ENCODE assay signal across 13 cellular contexts in genomic region chr20:2655331-2656116, GRCh38. TPM values are rescaled to one million over a fixed set of nuclear protein-coding genes. Genes with fewer than 3 reads are reported as not detected.
DNase-seq lines count a peak whose midpoint lies in the region; ATAC-seq, FAIRE-seq and TF ChIP-seq lines count a peak whose summit lies in the region.
"Had no signal": no experiment of that assay in that cellular context is flagged by ENCODE, and none has a peak within 500 bp of the region (broad histone marks: within the 10 kb centered on the region; RNA-seq: fewer than 3 reads in every experiment).

No MANE protein-coding gene starts in this region.

- no peak overlapping the region for H3K9ac ChIP-seq in HepG2 (ENCODE audit: insufficient read depth, low read depth, low read length)
- no peak overlapping the region for H3K9ac ChIP-seq in KMS-11
- H3K9ac ChIP-seq: neural progenitor cell had no signal

- H3K27me3 ChIP-seq in HepG2 (ENCODE audit: control insufficient read depth in 1 of 2, insufficient read depth in 2 of 2, low read length in 2 of 2) (no peaks in the 10 kb centered on the region; a peak in 1 of 5 replicates), right lobe of liver (no peaks in the 10 kb centered on the region), KMS-11 (ENCODE audit: insufficient read depth, low read depth) (no peaks in the 10 kb centered on the region), thymus (ENCODE audit: control insufficient read depth, insufficient read depth) (no peaks in the 10 kb centered on the region), suprapubic skin (no peaks in the 10 kb centered on the region)
- H3K27me3 ChIP-seq: heart right ventricle, neural progenitor cell, SJSA1 had no signal

- H3K4me3 Mint-ChIP-seq in activated naive CD8-positive, alpha-beta T cell treated with anti-CD3 and anti-CD28 coated beads, Interleukin-2, amount 50 U/mL, for 24 hours = peak overlapping the region; percentile 90

- H3K79me2 ChIP-seq in HepG2 (ENCODE audit: insufficient read depth, low read length) (peaks cover 46% of the 10 kb centered on the region), KMS-11 (ENCODE audit: insufficient read depth, low read depth) (peaks cover 56% of the 10 kb centered on the region)

- TF ChIP-seq RAD21 in HepG2 (CRISPR knock-in tag; IDR thresholded peaks at IDR 0.05) = no peak

- no peaks in the 10 kb centered on the region for H3K9me3 Mint-ChIP-seq in activated naive CD8-positive, alpha-beta T cell treated with anti-CD3 and anti-CD28 coated beads, Interleukin-2, amount 50 U/mL, for 24 hours
- H3K9me3 Mint-ChIP-seq: neural progenitor cell had no signal

- peaks cover 47% of the 10 kb centered on the region for H3K4me1 Mint-ChIP-seq in activated naive CD8-positive, alpha-beta T cell treated with anti-CD3 and anti-CD28 coated beads, Interleukin-2, amount 50 U/mL, for 24 hours

- in situ Hi-C loops in HepG2 (cut with HindIII; ENCODE audit: extremely low pct_ligation_motif_present, low pct_unique_long_range_greater_than_20kb) = no loop called here

- ATAC-seq in HepG2 (no peak), right lobe of liver (no peak), HG02759 (IDR thresholded peaks at IDR 0.05; ENCODE audit: unreplicated experiment) (no peak)
- no peak for ATAC-seq in activated naive CD8-positive, alpha-beta T cell treated with anti-CD3 and anti-CD28 coated beads, Interleukin-2, amount 50 U/mL, for 24 hours
- ATAC-seq: heart right ventricle, left lobe of liver had no signal

- peak; percentile 39 to 46; a peak in 3 of 4 replicates for TF ChIP-seq POLR2A in HepG2 (IDR thresholded peaks at IDR 0.05; ENCODE audit: insufficient read depth in 1 of 2, low read depth in 2 of 2, low read length in 2 of 2)
- no peak for TF ChIP-seq POLR2A in right lobe of liver (IDR thresholded peaks at IDR 0.05)
- TF ChIP-seq POLR2A in suprapubic skin (IDR thresholded peaks at IDR 0.05) = no peak

- CTCF ChIA-PET in HepG2 (lab: Yijun Ruan, JAX; ENCODE audit: low intra/inter-chr PET ratio, low total read pairs) = no interaction called here

- H3K4me2 ChIP-seq in HepG2 (ENCODE audit: low read depth, low read length) (peak overlapping the region; percentile 100), KMS-11 (peak overlapping the region; percentile 33; the same call in 1 of the 2 replicates)

- TF ChIP-seq EP300 in HepG2 (IDR thresholded peaks at IDR 0.05; ENCODE audit: low read depth in 2 of 2, low read length in 2 of 2) = no peak
- no peak for TF ChIP-seq EP300 in HepG2 (CRISPR knock-in tag; IDR thresholded peaks at IDR 0.05; ENCODE audit: borderline replicate concordance)
- no peak for TF ChIP-seq EP300 in suprapubic skin (IDR thresholded peaks at IDR 0.05)

- no peak overlapping the region for H2AFZ ChIP-seq in HepG2 (ENCODE audit: low read length)
- H2AFZ ChIP-seq in KMS-11 (ENCODE audit: low read depth) = no peak overlapping the region
- H2AFZ ChIP-seq: neural progenitor cell had no signal

- no peak for DNase-seq in HepG2 (ENCODE audit: low spot score)
- DNase-seq in right lobe of liver = no peak
- no peak for DNase-seq in activated naive CD8-positive, alpha-beta T cell treated with anti-CD3 and anti-CD28 coated beads, Interleukin-2, amount 50 U/mL, for 24 hours
- no peak for DNase-seq in globus pallidus (ENCODE audit: low spot score)
- no peak for DNase-seq in suprapubic skin (ENCODE audit: low spot score in 2 of 2)
- DNase-seq: activated gamma-delta T cell, heart right ventricle had no signal

- POLR2A ChIA-PET in HepG2 (lab: Yijun Ruan, JAX) = interaction anchor here (2.8 to 7.0 kb wide), 2 partner anchors 9 to 12 kb away, joined by 7 to 151 read pairs; partner anchors contain the start of gene IDH3B

- 97% methylated on average over 17 of the region's 17 CpGs for WGBS in HepG2 (ENCODE audit: low lambda C conversion rate)
- WGBS in right lobe of liver (ENCODE audit: insufficient coverage, low coverage, low lambda C conversion rate, missing lambda C conversion rate) = 100% methylated on average over 2 of the region's 17 CpGs
- 96% methylated on average over 17 of the region's 17 CpGs for WGBS in thymus
- WGBS in suprapubic skin = 97% methylated on average over 15 of the region's 17 CpGs

- H3K27ac Mint-ChIP-seq in activated naive CD8-positive, alpha-beta T cell treated with anti-CD3 and anti-CD28 coated beads, Interleukin-2, amount 50 U/mL, for 24 hours = peak overlapping the region; percentile 91
- H3K27ac Mint-ChIP-seq: neural progenitor cell had no signal

- H3K4me3 ChIP-seq in HepG2 (replicated peaks in 1 of 3; ENCODE audit: insufficient read depth in 1 of 3, low read depth in 2 of 3, low read length in 3 of 3) (0 out of 6 replicates have a peak overlapping the region, but pooled peaks of 1 of the 3 experiments have one; percentile 97), right lobe of liver (no peak overlapping the region), KMS-11 (IDR thresholded peaks at IDR 0.05; ENCODE audit: insufficient read depth, low read depth, low read length) (no peak overlapping the region), thymus (ENCODE audit: low read length) (no peak overlapping the region), suprapubic skin (no peak overlapping the region)
- H3K4me3 ChIP-seq: heart right ventricle, neural progenitor cell, SJSA1 had no signal

- H3K9me3 ChIP-seq in HepG2 (ENCODE audit: low read length) = no peaks in the 10 kb centered on the region
- H3K9me3 ChIP-seq in right lobe of liver = no peaks in the 10 kb centered on the region
- no peaks in the 10 kb centered on the region for H3K9me3 ChIP-seq in thymus (ENCODE audit: control insufficient read depth)
- no peaks in the 10 kb centered on the region for H3K9me3 ChIP-seq in suprapubic skin
- H3K9me3 ChIP-seq: heart right ventricle, SJSA1 had no signal

- H3K36me3 ChIP-seq in HepG2 (replicated peaks in 1 of 2; ENCODE audit: control insufficient read depth in 1 of 2, insufficient read depth in 2 of 2, low read length in 2 of 2) = peaks cover 46 to 68% of the 10 kb centered on the region in 2 experiments
- H3K36me3 ChIP-seq in right lobe of liver = peaks cover 9 to 65% (median 37%) of the 10 kb centered on the region in 4 donors
- H3K36me3 ChIP-seq in KMS-11 (ENCODE audit: insufficient read depth) = peaks cover 8% of the 10 kb centered on the region; the same call in 1 of the 2 replicates
- H3K36me3 ChIP-seq in thymus (ENCODE audit: control insufficient read depth, insufficient read depth) = peaks cover 66% of the 10 kb centered on the region
- H3K36me3 ChIP-seq in suprapubic skin = peaks cover 64% of the 10 kb centered on the region
- H3K36me3 ChIP-seq: neural progenitor cell had no signal

- H3K27ac ChIP-seq in HepG2 (ENCODE audit: extremely low read length, insufficient read depth, low read length) (no peak overlapping the region), right lobe of liver (no peak overlapping the region), KMS-11 (no peak overlapping the region; the same call in 1 of the 2 replicates), thymus (ENCODE audit: low read depth) (peak overlapping the region; percentile 8), suprapubic skin (no peak overlapping the region)
- H3K27ac ChIP-seq: heart right ventricle, neural progenitor cell, SJSA1 had no signal

- H3K4me1 ChIP-seq in HepG2 (ENCODE audit: insufficient read depth, low read length) (peaks cover 38% of the 10 kb centered on the region), right lobe of liver (peaks cover 0 to 17% (median 5%) of the 10 kb centered on the region in 4 donors), KMS-11 (ENCODE audit: low read depth, poor library complexity, severe bottlenecking) (peaks cover 5% of the 10 kb centered on the region), thymus (ENCODE audit: control insufficient read depth, insufficient read depth, low read length) (peaks cover 15% of the 10 kb centered on the region), suprapubic skin (peaks cover 29% of the 10 kb centered on the region)

- FAIRE-seq in HepG2 (lab: Jason Lieb, UNC) = no peak

- BruUV-seq in HepG2 (replicated peaks; lab: Mats Ljungman, UMichigan) = no TSS peak

- intact Hi-C loops in HepG2 (cut with micrococcal nuclease; ENCODE audit: unreplicated experiment) = no loop called here
- intact Hi-C loops in right lobe of liver (cut with DNase I) = no loop called here

- no peaks in the 10 kb centered on the region for H3K27me3 Mint-ChIP-seq in activated naive CD8-positive, alpha-beta T cell treated with anti-CD3 and anti-CD28 coated beads, Interleukin-2, amount 50 U/mL, for 24 hours

- peaks cover 63% of the 10 kb centered on the region for H3K36me3 Mint-ChIP-seq in activated naive CD8-positive, alpha-beta T cell treated with anti-CD3 and anti-CD28 coated beads, Interleukin-2, amount 50 U/mL, for 24 hours (ENCODE audit: low read depth)

- no peak for TF ChIP-seq CTCF in HepG2 (CRISPR knock-in tag; IDR thresholded peaks at IDR 0.05)
- no peak for TF ChIP-seq CTCF in right lobe of liver (IDR thresholded peaks at IDR 0.05)
- no peak for TF ChIP-seq CTCF in KMS-11 (conservative IDR thresholded peaks at IDR 0.05; ENCODE audit: low read depth, low read length)
- no peak for TF ChIP-seq CTCF in suprapubic skin (IDR thresholded peaks at IDR 0.05)

- H4K20me1 ChIP-seq in HepG2 (ENCODE audit: insufficient read depth, low read length) (peaks cover 58% of the 10 kb centered on the region), KMS-11 (ENCODE audit: insufficient read depth) (peaks cover 17% of the 10 kb centered on the region; the same call in 1 of the 2 replicates)

RNA-seq across cellular contexts. Expression of gene NOP56, which starts 3.1 kb away (rescaled TPM):
- total RNA-seq in HepG2 (2016; rRNA removed; fragmentation: Illumina TruSeq; extraction: Trizol) (646 and 1,116 TPM in 2 replicates), right lobe of liver (10 to 100 TPM; 32.7 to 60.9 (median 42.7) TPM), suprapubic skin (100 to 1,000 TPM in 3 of 4 donors, 10 to 100 TPM in 1; 81.2 to 140 (median 109) TPM)
- total RNA-seq in HepG2 (2016; cell fraction: cytosol; rRNA removed; fragmentation: Illumina TruSeq; extraction: Trizol; ENCODE audit: low read depth) = 3,280 and 3,642 TPM in 2 replicates
- total RNA-seq in HepG2 (2016; cell fraction: insoluble cytoplasmic fraction; rRNA removed; fragmentation: Illumina TruSeq; extraction: Trizol) = 600 and 1,127 TPM in 2 replicates
- total RNA-seq in HepG2 (2016; cell fraction: membrane; rRNA removed; fragmentation: Illumina TruSeq; extraction: Trizol) = 2,832 and 3,011 TPM in 2 replicates
- 1,362 and 1,462 TPM in 2 replicates for total RNA-seq in HepG2 (2016; cell fraction: nucleus; rRNA removed; fragmentation: Illumina TruSeq; extraction: Trizol)
- polyA plus RNA-seq in HepG2 (2011; rRNA removed) (369 and 374 TPM in 2 replicates), thymus (152 TPM)
- 207 and 225 TPM in 2 replicates for polyA plus RNA-seq in HepG2 (2011; cell fraction: cytosol; rRNA removed)
- 1,398 and 1,412 TPM in 2 replicates for polyA plus RNA-seq in HepG2 (2011; cell fraction: nucleus; rRNA removed)
- 352 and 481 TPM in 2 replicates for polyA plus RNA-seq in HepG2 (2012)
- 3,484 and 3,697 TPM in 2 replicates for polyA plus RNA-seq in HepG2 (2016; cell fraction: cytosol; fragmentation: Illumina TruSeq; extraction: Trizol; ENCODE audit: low read depth)
- 637 and 642 TPM in 2 replicates for polyA plus RNA-seq in HepG2 (2016; cell fraction: insoluble cytoplasmic fraction; fragmentation: Illumina TruSeq; extraction: Trizol; ENCODE audit: low read depth)
- polyA plus RNA-seq in HepG2 (2016; cell fraction: membrane; fragmentation: Illumina TruSeq; extraction: Trizol; ENCODE audit: low read depth) = 2,607 and 2,624 TPM in 2 replicates
- polyA plus RNA-seq in HepG2 (2016; cell fraction: nucleus; fragmentation: Illumina TruSeq; extraction: Trizol; ENCODE audit: insufficient read depth, low read depth) = 3,019 and 3,117 TPM in 2 replicates
- 388 and 403 TPM in 2 replicates for polyA minus RNA-seq in HepG2 (2011; rRNA and poly(A)+ RNA removed; ENCODE audit: low replicate concordance)
- polyA minus RNA-seq in HepG2 (2011; cell fraction: cytosol; rRNA and poly(A)+ RNA removed) = 134 TPM in 2 replicates
- 938 and 1,127 TPM in 2 replicates for polyA minus RNA-seq in HepG2 (2011; cell fraction: nucleus; rRNA and poly(A)+ RNA removed)

RNA-seq across cellular contexts. Expression of gene IDH3B, which starts 8.5 kb away (rescaled TPM):
- 215 and 246 TPM in 2 replicates for total RNA-seq in HepG2 (2016; rRNA removed; fragmentation: Illumina TruSeq; extraction: Trizol)
- total RNA-seq in HepG2 (2016; cell fraction: cytosol; rRNA removed; fragmentation: Illumina TruSeq; extraction: Trizol; ENCODE audit: low read depth) = 33.7 and 38.0 TPM in 2 replicates
- total RNA-seq in HepG2 (2016; cell fraction: insoluble cytoplasmic fraction; rRNA removed; fragmentation: Illumina TruSeq; extraction: Trizol) = 222 and 260 TPM in 2 replicates
- 44.8 and 48.2 TPM in 2 replicates for total RNA-seq in HepG2 (2016; cell fraction: membrane; rRNA removed; fragmentation: Illumina TruSeq; extraction: Trizol)
- 137 and 140 TPM in 2 replicates for total RNA-seq in HepG2 (2016; cell fraction: nucleus; rRNA removed; fragmentation: Illumina TruSeq; extraction: Trizol)
- 245 and 254 TPM in 2 replicates for polyA plus RNA-seq in HepG2 (2011; rRNA removed)
- polyA plus RNA-seq in HepG2 (2011; cell fraction: cytosol; rRNA removed) = 222 and 246 TPM in 2 replicates
- polyA plus RNA-seq in HepG2 (2011; cell fraction: nucleus; rRNA removed) = 901 and 966 TPM in 2 replicates
- polyA plus RNA-seq in HepG2 (2012) = 156 and 158 TPM in 2 replicates
- polyA plus RNA-seq in HepG2 (2016; cell fraction: cytosol; fragmentation: Illumina TruSeq; extraction: Trizol; ENCODE audit: low read depth) = 22.8 and 27.4 TPM in 2 replicates
- 207 and 216 TPM in 2 replicates for polyA plus RNA-seq in HepG2 (2016; cell fraction: insoluble cytoplasmic fraction; fragmentation: Illumina TruSeq; extraction: Trizol; ENCODE audit: low read depth)
- polyA plus RNA-seq in HepG2 (2016; cell fraction: membrane; fragmentation: Illumina TruSeq; extraction: Trizol; ENCODE audit: low read depth) = 27.1 and 32.5 TPM in 2 replicates
- polyA plus RNA-seq in HepG2 (2016; cell fraction: nucleus; fragmentation: Illumina TruSeq; extraction: Trizol; ENCODE audit: insufficient read depth, low read depth) = 236 and 251 TPM in 2 replicates
- 107 and 189 TPM in 2 replicates for polyA minus RNA-seq in HepG2 (2011; rRNA and poly(A)+ RNA removed; ENCODE audit: low replicate concordance)
- 74.0 and 74.8 TPM in 2 replicates for polyA minus RNA-seq in HepG2 (2011; cell fraction: cytosol; rRNA and poly(A)+ RNA removed)
- 230 and 248 TPM in 2 replicates for polyA minus RNA-seq in HepG2 (2011; cell fraction: nucleus; rRNA and poly(A)+ RNA removed)
- total RNA-seq in right lobe of liver = 10 to 100 TPM; 37.6 to 78.1 (median 43.6) TPM
- 68.9 TPM for polyA plus RNA-seq in thymus
- total RNA-seq in suprapubic skin = 100 to 1,000 TPM; 119 to 135 (median 121) TPM

RNA-seq across cellular contexts. Expression of gene EBF4, which starts 37.1 kb away (rescaled TPM):
- total RNA-seq in HepG2 (2016; rRNA removed; fragmentation: Illumina TruSeq; extraction: Trizol) = 0.84 TPM in 1 of 2 replicates, not detected in the other
- not detected in 2 replicates for total RNA-seq in HepG2 (2016; cell fraction: cytosol; rRNA removed; fragmentation: Illumina TruSeq; extraction: Trizol; ENCODE audit: low read depth)
- 0.13 and 0.15 TPM in 2 replicates for total RNA-seq in HepG2 (2016; cell fraction: insoluble cytoplasmic fraction; rRNA removed; fragmentation: Illumina TruSeq; extraction: Trizol)
- total RNA-seq in HepG2 (2016; cell fraction: membrane; rRNA removed; fragmentation: Illumina TruSeq; extraction: Trizol) = 0.34 TPM in 2 replicates
- total RNA-seq in HepG2 (2016; cell fraction: nucleus; rRNA removed; fragmentation: Illumina TruSeq; extraction: Trizol) = 0.34 and 0.56 TPM in 2 replicates
- 2.2 and 5.2 TPM in 2 replicates for polyA plus RNA-seq in HepG2 (2011; rRNA removed)
- polyA plus RNA-seq in HepG2 (2011; cell fraction: cytosol; rRNA removed) = 1.7 and 2.0 TPM in 2 replicates
- 19.5 and 21.3 TPM in 2 replicates for polyA plus RNA-seq in HepG2 (2011; cell fraction: nucleus; rRNA removed)
- 3.4 and 9.8 TPM in 2 replicates for polyA plus RNA-seq in HepG2 (2012)
- polyA plus RNA-seq in HepG2 (2016; cell fraction: cytosol; fragmentation: Illumina TruSeq; extraction: Trizol; ENCODE audit: low read depth) = 0.10 and 0.52 TPM in 2 replicates
- 0.11 and 0.45 TPM in 2 replicates for polyA plus RNA-seq in HepG2 (2016; cell fraction: insoluble cytoplasmic fraction; fragmentation: Illumina TruSeq; extraction: Trizol; ENCODE audit: low read depth)
- 0.17 and 0.41 TPM in 2 replicates for polyA plus RNA-seq in HepG2 (2016; cell fraction: membrane; fragmentation: Illumina TruSeq; extraction: Trizol; ENCODE audit: low read depth)
- 1.1 and 2.1 TPM in 2 replicates for polyA plus RNA-seq in HepG2 (2016; cell fraction: nucleus; fragmentation: Illumina TruSeq; extraction: Trizol; ENCODE audit: insufficient read depth, low read depth)
- 3.8 TPM in 1 of 2 replicates, not detected in the other for polyA minus RNA-seq in HepG2 (2011; rRNA and poly(A)+ RNA removed; ENCODE audit: low replicate concordance)
- 1.3 and 2.1 TPM in 2 replicates for polyA minus RNA-seq in HepG2 (2011; cell fraction: cytosol; rRNA and poly(A)+ RNA removed)
- polyA minus RNA-seq in HepG2 (2011; cell fraction: nucleus; rRNA and poly(A)+ RNA removed) = 4.8 and 7.2 TPM in 2 replicates
- 10 to 100 TPM in 1 of 6 experiments, 1 to 10 TPM in 5; 2.8 to 16.6 (median 6.2) TPM for total RNA-seq in right lobe of liver
- polyA plus RNA-seq in thymus = 9.9 TPM
- total RNA-seq in suprapubic skin = 10 to 100 TPM in 1 of 4 donors, 1 to 10 TPM in 3; 5.9 to 12.6 (median 6.3) TPM

Comparison
In these comparisons a context has a peak if more than half of its experiments do, and no peak if none do; other contexts are left out.
1. POLR2A ChIP-seq: peak in HepG2 (2 of 2); none in right lobe of liver (single experiment) and suprapubic skin (0 of 2).
2. RNA of gene NOP56, which starts 3.1 kb away (total RNA-seq): 600 to 3,642 TPM in HepG2; 81.2 to 140 TPM in suprapubic skin and 32.7 to 60.9 TPM in right lobe of liver; every median in the first group is over 4 times any median in the second.